ENCODE assay signal across 10 cellular contexts in genomic region chr3:179666436-179667035, GRCh38. TPM values are rescaled to one million over a fixed set of nuclear protein-coding genes. Genes with fewer than 3 reads are reported as not detected.
DNase-seq lines count a peak whose midpoint lies in the region; ATAC-seq and TF ChIP-seq lines count a peak whose summit lies in the region.
"Had no signal": no experiment of that assay in that cellular context is flagged by ENCODE, and none has a peak within 500 bp of the region (broad histone marks: within the 10 kb centered on the region; RNA-seq: fewer than 3 reads in every experiment).

No MANE protein-coding gene starts in this region.

- intact Hi-C loops in adrenal gland (cut with DNase I) (no loop called here), left ventricle myocardium superior (cut with micrococcal nuclease) (no loop called here)

- DNase-seq in NCI-H1105 (lab: John Stamatoyannopoulos, UW): peak; percentile 79
- peak; percentile 53 to 83 (median 74) for DNase-seq in adrenal gland
- DNase-seq in left ventricle myocardium superior: peak; percentile 92
- no peak for DNase-seq in SIG-M5 (lab: John Stamatoyannopoulos, UW)
- DNase-seq: naive B cell had no signal

- H3K4me3 ChIP-seq in adrenal gland: no peak overlapping the region
- H3K4me3 ChIP-seq in skeletal muscle tissue (ENCODE audit: low read length in 3 of 3): peak overlapping the region; percentile 19 to 32 (median 29)

- TF ChIP-seq CTCF in adrenal gland (IDR thresholded peaks at IDR 0.05): no peak

- ATAC-seq in left ventricle myocardium superior: peak; percentile 83
- ATAC-seq in stimulated activated memory B cell treated with anti-CD40 and anti-IgM and Interleukin-4, amounts not matched to agents 10 μg/mL and 1 μg/mL and 100 μg/mL, for 72 hours: no peak
- no peak for ATAC-seq in GM21367 (IDR thresholded peaks at IDR 0.05; ENCODE audit: unreplicated experiment)
- no peak for ATAC-seq in HG03520 (IDR thresholded peaks at IDR 0.05; ENCODE audit: unreplicated experiment)

- no peaks in the 10 kb centered on the region for H3K27me3 ChIP-seq in adrenal gland
- H3K27me3 ChIP-seq in skeletal muscle tissue (ENCODE audit: control insufficient read depth in 3 of 3, insufficient read depth in 3 of 3, low read length in 3 of 3): no peaks in the 10 kb centered on the region

- 33 to 76% (median 41%) methylated on average over 8 of the region's 8 CpGs for WGBS in adrenal gland, 4 donors

- H3K9me3 ChIP-seq in adrenal gland (replicated peaks in 1 of 3) (no peaks in the 10 kb centered on the region), skeletal muscle tissue (ENCODE audit: control insufficient read depth in 3 of 3, low read length in 3 of 3) (no peaks in the 10 kb centered on the region)

- no peak overlapping the region for H3K27ac Mint-ChIP-seq in stimulated activated memory B cell treated with anti-CD40 and anti-IgM and Interleukin-4, amounts not matched to agents 10 μg/mL and 1 μg/mL and 100 μg/mL, for 72 hours

- no peak overlapping the region for H3K4me3 Mint-ChIP-seq in stimulated activated memory B cell treated with anti-CD40 and anti-IgM and Interleukin-4, amounts not matched to agents 10 μg/mL and 1 μg/mL and 100 μg/mL, for 72 hours
- H3K4me3 Mint-ChIP-seq: naive B cell had no signal

- no peaks in the 10 kb centered on the region for H3K27me3 Mint-ChIP-seq in stimulated activated memory B cell treated with anti-CD40 and anti-IgM and Interleukin-4, amounts not matched to agents 10 μg/mL and 1 μg/mL and 100 μg/mL, for 72 hours
- H3K27me3 Mint-ChIP-seq: naive B cell had no signal

- H3K4me1 ChIP-seq in adrenal gland (replicated peaks in 1 of 2) (peaks cover 14 to 37% of the 10 kb centered on the region in 2 donors), skeletal muscle tissue (ENCODE audit: control insufficient read depth in 3 of 3, insufficient read depth in 3 of 3, low read length in 3 of 3) (peaks cover 60 to 69% (median 67%) of the 10 kb centered on the region in 3 donors)

- TF ChIP-seq POLR2A in adrenal gland (IDR thresholded peaks at IDR 0.05): peak in 1 of 2 donors; percentile 7

- H3K9ac ChIP-seq in skeletal muscle tissue (ENCODE audit: low read depth in 1 of 3, low read length in 3 of 3): peak overlapping the region; percentile 34 to 76 (median 51)

- H3K27ac ChIP-seq in adrenal gland (peak overlapping the region in 2 of 5 donors; percentile 9 to 33), skeletal muscle tissue (ENCODE audit: low read depth, low read length) (peak overlapping the region; percentile 49)
- H3K27ac ChIP-seq: epithelial cell of prostate had no signal

- H3K9me3 Mint-ChIP-seq in stimulated activated memory B cell treated with anti-CD40 and anti-IgM and Interleukin-4, amounts not matched to agents 10 μg/mL and 1 μg/mL and 100 μg/mL, for 72 hours: no peaks in the 10 kb centered on the region
- H3K9me3 Mint-ChIP-seq: naive B cell had no signal

- peaks cover 8% of the 10 kb centered on the region for H3K36me3 Mint-ChIP-seq in stimulated activated memory B cell treated with anti-CD40 and anti-IgM and Interleukin-4, amounts not matched to agents 10 μg/mL and 1 μg/mL and 100 μg/mL, for 72 hours
- H3K36me3 Mint-ChIP-seq: naive B cell had no signal

- peaks cover 16% of the 10 kb centered on the region for H3K4me1 Mint-ChIP-seq in stimulated activated memory B cell treated with anti-CD40 and anti-IgM and Interleukin-4, amounts not matched to agents 10 μg/mL and 1 μg/mL and 100 μg/mL, for 72 hours

- no peaks in the 10 kb centered on the region for H3K36me3 ChIP-seq in adrenal gland (replicated peaks in 1 of 2)
- H3K36me3 ChIP-seq in skeletal muscle tissue (ENCODE audit: control insufficient read depth in 3 of 3, insufficient read depth in 3 of 3, low read length in 3 of 3): peaks cover 0 to 2% (median 0%) of the 10 kb centered on the region in 3 donors

RNA-seq across cellular contexts. Expression of gene USP13, which starts 13.7 kb away (rescaled TPM):
- total RNA-seq in adrenal gland: 10 to 100 TPM; 28.3 to 61.1 (median 48.1) TPM
- polyA plus RNA-seq in adrenal gland: 10 to 100 TPM in 1 of 3 donors, 1 to 10 TPM in 2; 6.9 to 28.4 (median 9.3) TPM
- 156 TPM for total RNA-seq in left ventricle myocardium superior
- total RNA-seq in skeletal muscle tissue: 26.1 TPM

Comparison
In these comparisons a context has a peak if more than half of its experiments do, and no peak if none do; other contexts are left out.
1. H3K4me3 ChIP-seq: peak in skeletal muscle tissue (3 of 3); none in adrenal gland (0 of 4).